ENCODE assay signal across 9 cellular contexts in the genomic region with DNA sequence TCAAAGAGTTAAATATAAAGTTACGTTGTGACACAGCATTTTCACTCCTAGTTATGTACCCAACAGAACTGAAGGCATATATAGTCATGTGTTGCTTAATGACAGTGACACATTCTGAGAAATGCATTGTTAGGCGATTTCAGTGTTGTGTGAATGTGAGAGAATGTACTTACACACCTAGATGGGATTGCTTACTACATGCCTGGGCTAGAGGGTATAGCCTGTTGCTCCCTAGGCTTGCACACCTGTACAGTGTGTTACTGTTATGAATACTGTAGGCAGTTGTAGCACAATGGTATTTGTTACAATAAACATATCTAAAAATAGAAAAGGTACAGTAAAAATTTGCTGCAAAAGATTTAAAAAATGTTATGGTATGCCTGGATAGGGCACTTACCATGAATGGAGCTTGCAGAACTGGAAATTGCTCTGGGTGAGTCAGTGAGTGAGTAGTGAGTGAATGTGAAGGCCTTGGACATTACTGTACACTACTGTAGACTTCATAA.
A peak's percentile ranks its signal among the peaks of the same experiment; 100 is the strongest.
DNase-seq lines count a peak whose midpoint lies in the region; ATAC-seq and TF ChIP-seq lines count a peak whose summit lies in the region.
"Had no signal": no experiment of that assay in that cellular context is flagged by ENCODE, and none has a peak within 500 bp of the region (broad histone marks: within the 10 kb centered on the region; RNA-seq: fewer than 3 reads in every experiment).

No MANE protein-coding gene starts in this region.

- DNase-seq in Caki2 (ENCODE audit: low read depth) (peak; percentile 29), MM.1S (peak; percentile 19), epithelial cell of prostate (ENCODE audit: low read depth, low spot score) (peak; percentile 76), mesenteric fat pad (ENCODE audit: low spot score) (no peak), epidermal melanocyte (ENCODE audit: insufficient read length, low spot score) (no peak), DMS 273 (lab: John Stamatoyannopoulos, UW; ENCODE audit: unreplicated experiment) (no peak), NCI-H1694 treated with DMSO at 0.1 percent for 48 hours (lab: John Stamatoyannopoulos, UW) (no peak)
- DNase-seq: DMS 273 treated with DMSO at 0.1 percent for 48 hours had no signal

- no peak overlapping the region for H3K27ac ChIP-seq in MM.1S (ENCODE audit: low read length)
- H3K27ac ChIP-seq in epithelial cell of prostate: peak overlapping the region; percentile 98

- H3K36me3 ChIP-seq in MM.1S (replicated peaks; ENCODE audit: insufficient read depth, low read length): no peaks in the 10 kb centered on the region

- no peaks in the 10 kb centered on the region for H4K20me1 ChIP-seq in MM.1S (ENCODE audit: insufficient read depth, low read length)

- H3K9ac ChIP-seq in MM.1S (ENCODE audit: low read length): no peak overlapping the region

- H3K4me1 ChIP-seq in MM.1S (ENCODE audit: low read length): no peaks in the 10 kb centered on the region

- no peak for TF ChIP-seq CTCF in MM.1S (IDR thresholded peaks at IDR 0.05; ENCODE audit: low read length)

- H3K27me3 ChIP-seq in MM.1S (replicated peaks; ENCODE audit: insufficient read depth, low read length): no peaks in the 10 kb centered on the region

- no peaks in the 10 kb centered on the region for H3K9me3 ChIP-seq in MM.1S (replicated peaks; ENCODE audit: insufficient read depth, low read length)

- no peak overlapping the region for H3K4me2 ChIP-seq in MM.1S (ENCODE audit: low read depth, low read length)

- H2AFZ ChIP-seq in MM.1S (ENCODE audit: low read length): no peak overlapping the region

- H3K79me2 ChIP-seq in MM.1S (ENCODE audit: low read length): no peaks in the 10 kb centered on the region

- no peaks in the 10 kb centered on the region for H3F3A ChIP-seq in MM.1S (ENCODE audit: insufficient read depth, low read length)

- in situ Hi-C loops in Caki2 (cut with HindIII; ENCODE audit: low pct_unique_long_range_greater_than_20kb, low sequenced_read_pairs): no loop called here

- no peak overlapping the region for H3K4me3 ChIP-seq in MM.1S (ENCODE audit: low read length)

- no peaks in the 10 kb centered on the region for H3K9me2 ChIP-seq in MM.1S (replicated peaks; ENCODE audit: insufficient read depth, low read length)

- peak; percentile 76 for ATAC-seq in GM21529 (IDR thresholded peaks at IDR 0.05; ENCODE audit: unreplicated experiment)

Comparison
In these comparisons a context has a peak if more than half of its experiments do, and no peak if none do; other contexts are left out.
1. DNase-seq: peak in Caki2 (single experiment), MM.1S (single experiment) and epithelial cell of prostate (single experiment); none in mesenteric fat pad (single experiment), epidermal melanocyte (single experiment), DMS 273 (single experiment) and NCI-H1694 treated with DMSO at 0.1 percent for 48 hours (single experiment).